8 cellular contexts compared by ENCODE assay signal in the genomic region with DNA sequence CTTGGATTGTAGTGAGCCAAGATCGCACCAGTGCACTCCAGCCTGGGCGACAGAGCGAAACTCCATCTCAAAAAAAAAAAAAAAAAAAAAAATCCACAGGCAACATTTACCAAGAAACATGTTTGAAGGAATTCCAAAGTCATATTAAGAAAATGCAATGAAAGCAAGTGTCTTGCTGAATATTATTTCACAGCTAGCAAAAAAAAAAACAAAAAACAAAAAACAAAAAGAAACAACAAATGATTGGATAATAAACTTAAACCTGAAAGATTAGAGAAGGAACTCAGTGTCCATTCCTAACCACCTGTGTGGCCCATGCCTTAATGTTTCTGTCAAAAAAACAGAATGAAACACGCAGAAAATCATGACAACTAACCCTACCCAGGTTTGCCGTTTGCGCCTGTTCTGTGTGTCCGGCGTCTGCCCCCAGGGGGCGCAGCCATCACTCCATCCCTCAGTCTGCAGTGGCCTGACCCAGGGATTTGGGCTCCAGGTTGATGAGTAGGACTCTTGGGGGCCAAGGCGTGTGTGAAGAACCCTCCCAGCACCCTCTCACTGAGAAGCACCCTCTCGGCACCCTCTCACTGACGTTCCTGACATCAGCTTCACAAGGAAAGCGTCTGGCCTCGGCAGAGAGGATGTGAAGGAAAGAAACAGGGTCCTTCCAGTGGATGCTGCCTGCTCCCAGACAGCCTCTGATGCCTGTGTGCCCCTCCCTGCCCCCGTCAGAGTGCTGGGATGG. TPM values are rescaled to one million over a fixed set of nuclear protein-coding genes. Genes with fewer than 3 reads are reported as not detected.
DNase-seq lines count a peak whose midpoint lies in the region; ATAC-seq, FAIRE-seq and TF ChIP-seq lines count a peak whose summit lies in the region.

No MANE protein-coding gene starts in this region.

- H3K4me3 Mint-ChIP-seq in CD4-positive, CD25-positive, alpha-beta regulatory T cell, result peak overlapping the region in 1 of 4 donors; percentile 54
- H3K4me3 Mint-ChIP-seq in HFFc6, result no peak overlapping the region

- H3K9me3 Mint-ChIP-seq in CD4-positive, CD25-positive, alpha-beta regulatory T cell, result no peaks in the 10 kb centered on the region
- no peaks in the 10 kb centered on the region for H3K9me3 Mint-ChIP-seq in HFFc6

- H3K27me3 Mint-ChIP-seq in CD4-positive, CD25-positive, alpha-beta regulatory T cell, result no peaks in the 10 kb centered on the region
- peaks cover 21% of the 10 kb centered on the region for H3K27me3 Mint-ChIP-seq in HFFc6 (ENCODE audit: insufficient read depth)

- ATAC-seq in CD4-positive, CD25-positive, alpha-beta regulatory T cell (ENCODE audit: low read depth in 2 of 2), result peak; percentile 78 to 80
- ATAC-seq in Panc1 (peak; percentile 83), HG03097 (IDR thresholded peaks at IDR 0.05; ENCODE audit: low FRiP score, unreplicated experiment) (no peak)

- FAIRE-seq in RCC 7860 (lab: Jason Lieb, UNC), result no peak

- intact Hi-C loops in Panc1 (cut with micrococcal nuclease; ENCODE audit: unreplicated experiment), result loop anchor here (5.0 kb wide), 1 partner anchor 40 kb away; no protein-coding TSS in a partner anchor

- no TSS peak for BruUV-seq in Panc1 (replicated peaks; lab: Mats Ljungman, UMichigan)

- peaks cover 2% of the 10 kb centered on the region for H3K4me1 ChIP-seq in CD4-positive, CD25-positive, alpha-beta regulatory T cell (ENCODE audit: control insufficient read depth, insufficient read depth, low read length, poor library complexity, severe bottlenecking)
- H3K4me1 ChIP-seq in Panc1 (ENCODE audit: control insufficient read depth, insufficient read depth, low read length), result no peaks in the 10 kb centered on the region

- H3K27ac ChIP-seq in CD4-positive, CD25-positive, alpha-beta regulatory T cell (ENCODE audit: insufficient read depth, low read length, poor library complexity, severe bottlenecking), result peak overlapping the region; percentile 29
- no peak overlapping the region for H3K27ac ChIP-seq in Panc1 (ENCODE audit: low read length)

- H3K4me1 Mint-ChIP-seq in CD4-positive, CD25-positive, alpha-beta regulatory T cell, result peaks cover 0 to 18% (median 8%) of the 10 kb centered on the region in 4 donors
- H3K4me1 Mint-ChIP-seq in HFFc6 (ENCODE audit: low read depth), result no peaks in the 10 kb centered on the region

- in situ Hi-C loops in Panc1 (cut with HindIII; ENCODE audit: low pct_unique_long_range_greater_than_20kb, low sequenced_read_pairs), result no loop called here

- peak; percentile 90 for TF ChIP-seq CTCF in HFFc6 (IDR thresholded peaks at IDR 0.05)
- peak; percentile 92 for TF ChIP-seq CTCF in Panc1 (IDR thresholded peaks at IDR 0.05)
- peak; percentile 98 for TF ChIP-seq CTCF in retinal pigment epithelial cell (conservative IDR thresholded peaks at IDR 0.05; ENCODE audit: low read depth, low read length)

- no peak overlapping the region for H3K4me3 ChIP-seq in CD4-positive, CD25-positive, alpha-beta regulatory T cell (ENCODE audit: low read depth, low read length)
- H3K4me3 ChIP-seq in Panc1 (ENCODE audit: low read depth in 2 of 2, low read length in 2 of 2) (no peak overlapping the region), retinal pigment epithelial cell (ENCODE audit: low read length) (no peak overlapping the region)

- no peaks in the 10 kb centered on the region for H3K9me3 ChIP-seq in CD4-positive, CD25-positive, alpha-beta regulatory T cell (ENCODE audit: control insufficient read depth in 2 of 2, low read length in 2 of 2)
- no peaks in the 10 kb centered on the region for H3K9me3 ChIP-seq in Panc1 (ENCODE audit: control insufficient read depth, insufficient read depth, low read depth, low read length)

- peaks cover 7% of the 10 kb centered on the region for H3K36me3 Mint-ChIP-seq in CD4-positive, CD25-positive, alpha-beta regulatory T cell
- H3K36me3 Mint-ChIP-seq in HFFc6 (ENCODE audit: low read depth), result no peaks in the 10 kb centered on the region

- peaks cover 48% of the 10 kb centered on the region for H3K36me3 ChIP-seq in CD4-positive, CD25-positive, alpha-beta regulatory T cell (ENCODE audit: control insufficient read depth, insufficient read depth, low read length)
- no peaks in the 10 kb centered on the region for H3K36me3 ChIP-seq in Panc1 (ENCODE audit: control insufficient read depth, insufficient read depth, low read length)

- H3K27me3 ChIP-seq in CD4-positive, CD25-positive, alpha-beta regulatory T cell (ENCODE audit: control insufficient read depth, insufficient read depth, low read length), result no peaks in the 10 kb centered on the region
- H3K27me3 ChIP-seq in Panc1 (ENCODE audit: control insufficient read depth, insufficient read depth, low read length), result no peaks in the 10 kb centered on the region

- H3K27ac Mint-ChIP-seq in CD4-positive, CD25-positive, alpha-beta regulatory T cell, result peak overlapping the region; percentile 11 to 77 (median 38)
- no peak overlapping the region for H3K27ac Mint-ChIP-seq in HFFc6

- CTCF ChIA-PET in Panc1 (lab: Charles Lee), result interaction anchor here (0.6 to 1.0 kb wide), 8 partner anchors 8 to 1060 kb away, joined by 3 to 11 read pairs (median 6); no protein-coding TSS in a partner anchor

- POLR2A ChIA-PET in Panc1 (lab: Charles Lee), result interaction anchor here (0.6 to 0.7 kb wide), 3 partner anchors 22 to 874 kb away, joined by 3 to 13 read pairs (median 4); no protein-coding TSS in a partner anchor

- peak; percentile 60 to 79 (median 76) for DNase-seq in CD4-positive, CD25-positive, alpha-beta regulatory T cell
- DNase-seq in HFFc6, result no peak
- DNase-seq in Panc1 (ENCODE audit: low read depth, low spot score), result no peak
- peak; percentile 66 for DNase-seq in activated T-helper 9 cell treated with anti-CD3 and anti-CD28 coated beads, Interleukin-2, amount 50 U/mL, for 16 hours (ENCODE audit: low read depth)
- DNase-seq in foreskin melanocyte, result peak; percentile 29
- no peak for DNase-seq in retinal pigment epithelial cell (ENCODE audit: low read depth)
- DNase-seq in RCC 7860 (ENCODE audit: low spot score), result no peak

RNA-seq across cellular contexts. Expression of a gene that starts 19.2 kb away (rescaled TPM):
- total RNA-seq in CD4-positive, CD25-positive, alpha-beta regulatory T cell, result 98.3 TPM
- 100 to 1,000 TPM in 1 of 4 donors, 10 to 100 TPM in 3; 78.5 to 100 (median 95.1) TPM for polyA plus RNA-seq in CD4-positive, CD25-positive, alpha-beta regulatory T cell
- 100 to 1,000 TPM; 241 to 290 (median 277) TPM for total RNA-seq in HFFc6 (2021; fragmentation: NEBNext Ultra II Directional; extraction: Animal tissue kit (Norgen Biotek cat#: 25700))
- 226 TPM for total RNA-seq in Panc1 (2021; ENCODE audit: unreplicated experiment)
- 169 TPM for polyA plus RNA-seq in Panc1 (2012; ENCODE audit: insufficient read length)

RNA-seq across cellular contexts. Expression of a gene that starts 28.0 kb away (rescaled TPM):
- total RNA-seq in CD4-positive, CD25-positive, alpha-beta regulatory T cell, result 411 TPM
- polyA plus RNA-seq in CD4-positive, CD25-positive, alpha-beta regulatory T cell, result 100 to 1,000 TPM; 415 to 519 (median 446) TPM
- under 1 TPM in 3 of 6 experiments, not detected in 3; 0.19 to 0.45 (median 0.33) TPM for total RNA-seq in HFFc6 (2021; fragmentation: NEBNext Ultra II Directional; extraction: Animal tissue kit (Norgen Biotek cat#: 25700))
- total RNA-seq in Panc1 (2021; ENCODE audit: unreplicated experiment), result 3.0 TPM
- polyA plus RNA-seq in Panc1 (2012; ENCODE audit: insufficient read length), result 3.4 TPM

RNA-seq across cellular contexts. Expression of a gene that starts 47.1 kb away (rescaled TPM):
- 21.8 TPM for total RNA-seq in CD4-positive, CD25-positive, alpha-beta regulatory T cell
- polyA plus RNA-seq in CD4-positive, CD25-positive, alpha-beta regulatory T cell, result 10 to 100 TPM in 3 of 4 donors, 1 to 10 TPM in 1; 7.6 to 12.0 (median 10.0) TPM
- 10 to 100 TPM; 27.7 to 34.7 (median 31.5) TPM for total RNA-seq in HFFc6 (2021; fragmentation: NEBNext Ultra II Directional; extraction: Animal tissue kit (Norgen Biotek cat#: 25700))
- total RNA-seq in Panc1 (2021; ENCODE audit: unreplicated experiment), result 50.9 TPM
- 59.8 TPM for polyA plus RNA-seq in Panc1 (2012; ENCODE audit: insufficient read length)

Comparison
In these comparisons a context has a peak if more than half of its experiments do, and no peak if none do; other contexts are left out.
1. DNase-seq: peak in CD4-positive, CD25-positive, alpha-beta regulatory T cell (3 of 3), activated T-helper 9 cell treated with anti-CD3 and anti-CD28 coated beads, Interleukin-2, amount 50 U/mL, for 16 hours (single experiment) and foreskin melanocyte (single experiment); none in HFFc6 (single experiment), Panc1 (single experiment), retinal pigment epithelial cell (single experiment) and RCC 7860 (single experiment).
2. RNA of a gene that starts 28.0 kb away (total RNA-seq): 411 TPM in CD4-positive, CD25-positive, alpha-beta regulatory T cell (single experiment); 3.0 TPM in Panc1 (single experiment) and 0.19 to 0.45 TPM in HFFc6; every median in the first group is over 100 times any median in the second.
3. Peak in every context shown above with its lines, with median percentiles within 50 percentile points of each other: CTCF ChIP-seq.